1 cellular context compared by ENCODE assay signal in the genomic region with DNA sequence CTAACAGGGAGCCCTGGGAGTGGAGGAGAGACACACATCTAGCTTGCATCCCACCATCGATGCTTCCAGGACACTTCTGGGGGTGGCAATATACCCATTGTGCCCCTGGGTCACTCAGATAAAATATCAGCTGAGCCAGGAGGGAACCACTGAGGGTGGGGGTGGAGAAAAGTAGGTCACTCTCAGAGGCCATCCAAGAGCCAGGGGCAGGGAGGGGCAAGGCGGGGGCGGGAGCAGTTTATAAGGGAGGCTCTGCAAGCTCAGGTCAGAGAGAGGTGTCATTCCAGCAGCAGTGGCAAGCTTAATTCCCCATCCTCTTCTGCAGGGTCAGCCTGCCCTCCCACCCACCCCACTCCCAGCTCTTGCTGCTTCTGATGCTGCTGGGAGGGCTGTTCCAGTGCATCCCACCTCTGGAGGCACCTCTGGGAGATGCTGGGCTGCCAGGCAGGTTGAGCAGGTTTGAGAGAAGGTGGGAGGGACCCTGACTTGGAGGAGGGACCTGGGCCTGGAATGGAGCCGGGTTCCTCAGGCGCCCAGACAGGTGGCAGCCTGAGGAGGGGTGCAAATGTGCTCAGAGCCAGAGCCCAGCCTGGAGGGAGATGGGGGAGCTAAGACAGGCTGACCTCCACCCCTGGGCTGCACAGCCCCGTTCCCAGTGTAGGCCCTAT.
A peak's percentile ranks its signal among the peaks of the same experiment; 100 is the strongest.
TF ChIP-seq lines count a peak whose summit lies in the region.

No MANE protein-coding gene starts in this region.

TF ChIP-seq in H1, 55 proteins besides CTCF, POLR2A, EP300 and RAD21:
- TF ChIP-seq TAF1 (IDR thresholded peaks at IDR 0.05; ENCODE audit: low read depth, low read length), result 0 out of 2 replicates have a peak, but pooled peaks have one; percentile 22
- TF ChIP-seq SP4 (IDR thresholded peaks at IDR 0.05; ENCODE audit: low read length), result no peak
